In the genomic region with DNA sequence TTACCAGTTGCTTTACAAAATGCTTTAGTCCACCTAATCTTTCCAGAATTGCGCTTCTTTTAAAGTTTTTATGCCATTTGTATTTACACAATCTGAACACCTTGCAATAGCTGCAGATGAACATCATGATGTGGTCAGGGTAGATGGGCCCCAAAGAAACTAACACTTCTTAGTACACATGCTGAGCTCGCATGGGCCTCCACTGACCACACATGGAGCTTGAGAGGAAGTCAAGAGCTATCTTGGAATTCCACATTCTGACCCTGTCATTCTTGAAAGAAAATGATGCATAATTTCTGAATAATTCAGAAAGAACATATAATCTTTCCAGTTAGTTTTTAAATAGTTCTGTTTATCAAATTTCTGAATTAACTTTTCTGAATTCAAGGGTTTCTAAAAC, we compare ENCODE assay signal across 33 cellular contexts. TPM values are rescaled to one million over a fixed set of nuclear protein-coding genes. Genes with fewer than 3 reads are reported as not detected.
"Had no signal": no experiment of that assay in that cellular context is flagged by ENCODE, and none has a peak within 500 bp of the region (broad histone marks: within the 10 kb centered on the region; RNA-seq: fewer than 3 reads in every experiment).

No MANE protein-coding gene starts in this region.

- H3K9me3 ChIP-seq: adrenal gland, body of pancreas, colonic mucosa, esophagus muscularis mucosa, gastrocnemius medialis, heart left ventricle had no signal

- H3K4me3 ChIP-seq: adrenal gland, body of pancreas, colonic mucosa, esophagus muscularis mucosa, gastrocnemius medialis, heart left ventricle had no signal

- ATAC-seq: activated CD4-positive, alpha-beta T cell treated with anti-CD3 and anti-CD28 coated beads for 36 hours; activated CD8-positive, alpha-beta memory T cell treated with anti-CD3 and anti-CD28 coated beads, Interleukin-2, amount 10 ng/mL, durations not matched to agents 7 days and 5 days; activated CD8-positive, alpha-beta T cell treated with anti-CD3 and anti-CD28 coated beads, Interleukin-2, amount 10 ng/mL, durations not matched to agents 7 days and 5 days; activated naive CD8-positive, alpha-beta T cell treated with anti-CD3 and anti-CD28 coated beads, Interleukin-2, amount 50 U/mL, for 24 hours; body of pancreas; foreskin keratinocyte; gastrocnemius medialis; heart left ventricle; T-helper 17 cell had no signal

- DNase-seq: activated CD4-positive, alpha-beta memory T cell treated with anti-CD3 and anti-CD28 coated beads for 36 hours; activated CD4-positive, alpha-beta T cell treated with anti-CD3 and anti-CD28 coated beads for 36 hours; activated CD4-positive, alpha-beta T cell treated with anti-CD3 and anti-CD28 coated beads, Interleukin-2, amount 10 ng/mL, durations not matched to agents 24 days and 14 days; activated CD4-positive, CD25-positive, alpha-beta regulatory T cell; activated CD4-positive, CD25-positive, alpha-beta regulatory T cell treated with anti-CD3 and anti-CD28 coated beads, Interleukin-2, amount 50 U/mL, for 72 hours; activated CD8-positive, alpha-beta memory T cell treated with anti-CD3 and anti-CD28 coated beads, Interleukin-2, amount 10 ng/mL, durations not matched to agents 7 days and 5 days; activated CD8-positive, alpha-beta memory T cell treated with anti-CD3 and anti-CD28 coated beads, Interleukin-2, amount 50 U/mL, for 4 hours; activated CD8-positive, alpha-beta T cell treated with anti-CD3 and anti-CD28 coated beads, Interleukin-2, amount 10 ng/mL, durations not matched to agents 7 days and 5 days; activated effector memory CD4-positive, alpha-beta T cell treated with anti-CD3 and anti-CD28 coated beads, Interleukin-2, amount 50 U/mL, for 16 hours; activated naive CD4-positive, alpha-beta T cell treated with anti-CD3 and anti-CD28 coated beads for 36 hours; activated naive CD8-positive, alpha-beta T cell treated with anti-CD3 and anti-CD28 coated beads for 36 hours; activated naive CD8-positive, alpha-beta T cell treated with anti-CD3 and anti-CD28 coated beads, Interleukin-2, amount 50 U/mL, for 24 hours; activated T-cell treated with anti-CD3 and anti-CD28 coated beads, Interleukin-2, amount 50 U/mL, for 1 hour; activated T-cell treated with anti-CD3 and anti-CD28 coated beads, Interleukin-2, amount 50 U/mL, for 48 hours; adrenal gland; amygdala; body of pancreas; caudate nucleus; colonic mucosa; effector CD8-positive, alpha-beta T cell; endodermal cell; erythroblast; foreskin keratinocyte; gastrocnemius medialis; glutamatergic neuron; heart left ventricle; T-helper 1 cell; T-helper 17 cell; T1000 had no signal

- H3K36me3 ChIP-seq: adrenal gland, colonic mucosa, esophagus muscularis mucosa, gastrocnemius medialis, heart left ventricle had no signal

- H3K27ac ChIP-seq: adrenal gland, body of pancreas, colonic mucosa, esophagus muscularis mucosa, foreskin keratinocyte, gastrocnemius medialis, heart left ventricle had no signal

- H3K4me1 ChIP-seq: adrenal gland, body of pancreas, colonic mucosa, esophagus muscularis mucosa, foreskin keratinocyte, gastrocnemius medialis, heart left ventricle had no signal

- H3K27me3 ChIP-seq: adrenal gland, body of pancreas, colonic mucosa, esophagus muscularis mucosa, foreskin keratinocyte, gastrocnemius medialis, heart left ventricle had no signal

RNA-seq across cellular contexts. Expression of gene KCNE3, which starts 18.5 kb away (rescaled TPM):
- total RNA-seq: activated CD4-positive, alpha-beta memory T cell treated with anti-CD3 and anti-CD28 coated beads for 36 hours; activated CD4-positive, alpha-beta T cell treated with anti-CD3 and anti-CD28 coated beads for 36 hours; activated CD4-positive, alpha-beta T cell treated with anti-CD3 and anti-CD28 coated beads, Interleukin-2, amount 10 ng/mL, durations not matched to agents 24 days and 14 days; activated CD8-positive, alpha-beta memory T cell treated with anti-CD3 and anti-CD28 coated beads for 36 hours; activated CD8-positive, alpha-beta T cell treated with anti-CD3 and anti-CD28 coated beads, Interleukin-2, amount 10 ng/mL, durations not matched to agents 7 days and 5 days; activated naive CD4-positive, alpha-beta T cell treated with anti-CD3 and anti-CD28 coated beads for 36 hours; activated naive CD8-positive, alpha-beta T cell treated with anti-CD3 and anti-CD28 coated beads for 36 hours; activated T-helper 1 cell treated with anti-CD3 and anti-CD28 coated beads, Interleukin-12 subunit alpha, Interleukin-12 subunit beta, Interleukin-2, Interleukin-4 antibody, amounts not matched to agents 30 ng/mL and 10 ng/mL and 1 ng/mL, durations not matched to agents 14 hours and 24 hours and 36 hours; activated T-helper 2 cell treated with anti-CD3 and anti-CD28 coated beads, Interferon-gamma antibody, Interleukin-2, Interleukin-4, amounts not matched to agents 10 μg/mL and 5 μg/mL and 100 μg/mL, durations not matched to agents 14 hours and 24 hours and 36 hours had no signal
